ENCODE assay signal across 1 cellular context in genomic region chr19:8310342-8311055, GRCh38.
TF ChIP-seq lines count a peak whose summit lies in the region.

No MANE protein-coding gene starts in this region.

TF ChIP-seq in HepG2, 621 proteins besides CTCF, POLR2A, EP300 and RAD21:
- no peak for TF ChIP-seq EZH2 (conservative IDR thresholded peaks at IDR 0.05; ENCODE audit: low read depth, low read length)
- TF ChIP-seq RNF2 (conservative IDR thresholded peaks at IDR 0.05; ENCODE audit: low read depth) = no peak
- TF ChIP-seq TBX2 (CRISPR knock-in tag; IDR thresholded peaks at IDR 0.05; ENCODE audit: borderline replicate concordance) = no peak
- no peak for TF ChIP-seq ZNF329 (CRISPR knock-in tag; IDR thresholded peaks at IDR 0.05; ENCODE audit: low read depth)
- no peak for TF ChIP-seq TGIF2 (CRISPR knock-in tag; IDR thresholded peaks at IDR 0.05)
- TF ChIP-seq, protein P1, sequence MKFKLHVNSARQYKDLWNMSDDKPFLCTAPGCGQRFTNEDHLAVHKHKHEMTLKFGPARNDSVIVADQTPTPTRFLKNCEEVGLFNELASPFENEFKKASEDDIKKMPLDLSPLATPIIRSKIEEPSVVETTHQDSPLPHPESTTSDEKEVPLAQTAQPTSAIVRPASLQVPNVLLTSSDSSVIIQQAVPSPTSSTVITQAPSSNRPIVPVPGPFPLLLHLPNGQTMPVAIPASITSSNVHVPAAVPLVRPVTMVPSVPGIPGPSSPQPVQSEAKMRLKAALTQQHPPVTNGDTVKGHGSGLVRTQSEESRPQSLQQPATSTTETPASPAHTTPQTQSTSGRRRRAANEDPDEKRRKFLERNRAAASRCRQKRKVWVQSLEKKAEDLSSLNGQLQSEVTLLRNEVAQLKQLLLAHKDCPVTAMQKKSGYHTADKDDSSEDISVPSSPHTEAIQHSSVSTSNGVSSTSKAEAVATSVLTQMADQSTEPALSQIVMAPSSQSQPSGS (CRISPR knock-in tag; IDR thresholded peaks at IDR 0.05) = no peak
- TF ChIP-seq ZNF577 (CRISPR knock-in tag; IDR thresholded peaks at IDR 0.05; ENCODE audit: borderline replicate concordance, low read depth) = no peak
- TF ChIP-seq, protein P2, sequence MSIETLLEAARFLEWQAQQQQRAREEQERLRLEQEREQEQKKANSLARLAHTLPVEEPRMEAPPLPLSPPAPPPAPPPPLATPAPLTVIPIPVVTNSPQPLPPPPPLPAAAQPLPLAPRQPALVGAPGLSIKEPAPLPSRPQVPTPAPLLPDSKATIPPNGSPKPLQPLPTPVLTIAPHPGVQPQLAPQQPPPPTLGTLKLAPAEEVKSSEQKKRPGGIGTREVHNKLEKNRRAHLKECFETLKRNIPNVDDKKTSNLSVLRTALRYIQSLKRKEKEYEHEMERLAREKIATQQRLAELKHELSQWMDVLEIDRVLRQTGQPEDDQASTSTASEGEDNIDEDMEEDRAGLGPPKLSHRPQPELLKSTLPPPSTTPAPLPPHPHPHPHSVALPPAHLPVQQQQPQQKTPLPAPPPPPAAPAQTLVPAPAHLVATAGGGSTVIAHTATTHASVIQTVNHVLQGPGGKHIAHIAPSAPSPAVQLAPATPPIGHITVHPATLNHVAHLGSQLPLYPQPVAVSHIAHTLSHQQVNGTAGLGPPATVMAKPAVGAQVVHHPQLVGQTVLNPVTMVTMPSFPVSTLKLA (IDR thresholded peaks at IDR 0.05) = no peak
- TF ChIP-seq HOXA3 (CRISPR knock-in tag; IDR thresholded peaks at IDR 0.05) = no peak
- TF ChIP-seq ZNF775 (CRISPR knock-in tag; IDR thresholded peaks at IDR 0.05; ENCODE audit: borderline replicate concordance) = no peak
- TF ChIP-seq KAT8 (CRISPR knock-in tag; IDR thresholded peaks at IDR 0.05) = no peak
- no peak for TF ChIP-seq KLF13 (CRISPR knock-in tag; IDR thresholded peaks at IDR 0.05)
- TF ChIP-seq PAF1 (CRISPR knock-in tag; IDR thresholded peaks at IDR 0.05) = no peak
- no peak for TF ChIP-seq KLF15 (CRISPR knock-in tag; IDR thresholded peaks at IDR 0.05; ENCODE audit: borderline replicate concordance)
- no peak for TF ChIP-seq MYNN (CRISPR knock-in tag; IDR thresholded peaks at IDR 0.05; ENCODE audit: low read depth)
TF ChIP-seq in HepG2: peak in this region for 0.
